27 cellular contexts compared by ENCODE assay signal in genomic region chr15:70963199-70963598, GRCh38.
"Had no signal": no experiment of that assay in that cellular context is flagged by ENCODE, and none has a peak within 500 bp of the region (broad histone marks: within the 10 kb centered on the region; RNA-seq: fewer than 3 reads in every experiment).

No MANE protein-coding gene starts in this region.

- DNase-seq: naive thymus-derived CD4-positive, alpha-beta T cell; natural killer cell; occipital lobe; ovary; posterior cingulate gyrus; psoas muscle; right cardiac atrium; spleen; stimulated activated CD4-positive, alpha-beta T cell treated with anti-CD3 and anti-CD28 coated beads, Interleukin-12 subunit alpha, Interleukin-12 subunit beta, amount 100 ng/mL, for 4 hours; stimulated activated CD4-positive, alpha-beta T cell treated with anti-CD3 and anti-CD28 coated beads, Interleukin-1b, Interleukin-23, amount 100 ng/mL, for 48 hours; stimulated activated CD4-positive, alpha-beta T cell treated with anti-CD3 and anti-CD28 coated beads, Interleukin-2, amount 100 ng/mL, for 48 hours; stimulated activated CD4-positive, alpha-beta T cell treated with anti-CD3 and anti-CD28 coated beads, Interleukin-4, amount 100 ng/mL, for 24 hours; stimulated activated naive B cell treated with anti-CD40 and anti-IgM and Interleukin-4, amounts not matched to agents 10 μg/mL and 1 μg/mL and 100 μg/mL, for 72 hours; stimulated activated naive CD4-positive, alpha-beta T cell treated with Interleukin-2 at 50 U/mL for 16 hours; stomach; thyroid gland; trophoblast cell; upper lobe of left lung; uterus had no signal

- H3K4me3 ChIP-seq: neural progenitor cell, ovary, psoas muscle, skin epidermis, smooth muscle cell, spleen, stomach, thoracic aorta, thyroid gland, tibial nerve, upper lobe of left lung, uterus had no signal

- H3K27me3 ChIP-seq: neural progenitor cell, ovary, spleen, stomach, thyroid gland, tibial nerve, upper lobe of left lung, uterus had no signal

- H3K4me2 ChIP-seq: neural progenitor cell, smooth muscle cell had no signal

- H3K79me2 ChIP-seq: parathyroid adenoma had no signal

- H2AFZ ChIP-seq: neural progenitor cell, parathyroid adenoma had no signal

- ATAC-seq: naive thymus-derived CD4-positive, alpha-beta T cell; natural killer cell; psoas muscle; right cardiac atrium; sciatic nerve; stimulated activated effector memory CD8-positive, alpha-beta T cell treated with anti-CD3 and anti-CD28 coated beads, Interleukin-12 subunit alpha, Interleukin-12 subunit beta, amount 100 ng/mL, for 72 hours; stimulated activated naive B cell treated with anti-CD40 and anti-IgM and Interleukin-4, amounts not matched to agents 10 μg/mL and 1 μg/mL and 100 μg/mL, for 72 hours had no signal

- H3K4me1 ChIP-seq: neural progenitor cell, parathyroid adenoma, psoas muscle, spleen, thyroid gland, tibial nerve, upper lobe of left lung, uterus had no signal

- H3K27ac ChIP-seq: neural progenitor cell, ovary, parathyroid adenoma, psoas muscle, skin epidermis, spleen, stomach, thoracic aorta, thyroid gland, tibial nerve, upper lobe of left lung, uterus had no signal

- H3K36me3 ChIP-seq: neural progenitor cell, ovary, spleen, thoracic aorta, thyroid gland, upper lobe of left lung, uterus had no signal

- H3K9me3 ChIP-seq: ovary, psoas muscle, stomach, thoracic aorta, thyroid gland, tibial nerve, upper lobe of left lung, uterus had no signal

- H3K9ac ChIP-seq: neural progenitor cell, parathyroid adenoma had no signal
